16 cellular contexts compared by ENCODE assay signal in the genomic region with DNA sequence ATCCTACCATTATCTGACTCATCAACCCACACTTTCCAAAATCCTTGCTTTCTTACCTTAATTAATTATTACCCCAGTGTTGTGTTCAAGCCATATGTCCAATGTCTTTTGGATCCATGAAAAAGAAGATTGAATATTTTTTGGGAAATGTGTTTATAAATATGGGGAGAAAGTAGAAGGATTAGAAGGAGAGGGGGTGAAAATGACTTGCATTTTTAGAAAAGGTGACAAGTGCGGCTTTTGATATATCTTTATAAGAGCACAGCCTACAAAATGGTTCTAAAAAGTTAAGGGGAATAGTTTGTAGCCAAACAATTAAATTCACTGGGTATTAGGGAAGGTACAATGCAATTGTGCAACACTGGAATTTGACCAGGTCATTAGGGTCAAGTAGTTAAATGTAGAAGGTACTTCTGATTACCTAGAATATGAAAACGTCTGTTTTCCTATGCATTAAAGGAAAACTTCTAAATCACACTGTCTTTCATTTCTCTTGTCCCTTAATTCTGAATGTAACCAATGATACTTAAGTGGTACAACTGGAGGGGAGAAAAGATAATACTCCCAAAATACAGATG. TPM values are rescaled to one million over a fixed set of nuclear protein-coding genes. Genes with fewer than 3 reads are reported as not detected.
DNase-seq lines count a peak whose midpoint lies in the region; ATAC-seq and TF ChIP-seq lines count a peak whose summit lies in the region.
"Had no signal": no experiment of that assay in that cellular context is flagged by ENCODE, and none has a peak within 500 bp of the region (broad histone marks: within the 10 kb centered on the region; RNA-seq: fewer than 3 reads in every experiment).

No MANE protein-coding gene starts in this region.

- H3K4me3 Mint-ChIP-seq in T-helper 2 cell treated with Interferon-gamma antibody and Interleukin-4, amounts not matched to agents 5 μg/mL and 100 μg/mL, for 36 hours = peak overlapping the region; percentile 70
- H3K4me3 Mint-ChIP-seq in effector memory CD8-positive, alpha-beta T cell = peak overlapping the region in 1 of 2 donors; percentile 34
- H3K4me3 Mint-ChIP-seq: T-cell had no signal

- H2AFZ ChIP-seq in osteoblast (ENCODE audit: low read length) (no peak overlapping the region), OCI-LY7 (ENCODE audit: low read length) (no peak overlapping the region)

- H4K20me1 ChIP-seq in osteoblast (ENCODE audit: insufficient read depth, low read length) (no peaks in the 10 kb centered on the region), OCI-LY7 (ENCODE audit: insufficient read depth, low read length) (no peaks in the 10 kb centered on the region)

- H3K4me3 ChIP-seq in adipocyte (ENCODE audit: low read length) (no peak overlapping the region), osteoblast (ENCODE audit: insufficient read depth, low read length) (no peak overlapping the region), OCI-LY7 (ENCODE audit: low read depth, low read length, poor library complexity, severe bottlenecking) (no peak overlapping the region)
- H3K4me3 ChIP-seq: Peyer's patch, thyroid gland had no signal

- H3K9me3 ChIP-seq in adipocyte (ENCODE audit: control insufficient read depth, low read length) (no peaks in the 10 kb centered on the region), osteoblast (ENCODE audit: low read depth, low read length) (no peaks in the 10 kb centered on the region), OCI-LY7 (ENCODE audit: low read length) (no peaks in the 10 kb centered on the region)
- H3K9me3 ChIP-seq: Peyer's patch, thyroid gland had no signal

- ATAC-seq in HG03378 (IDR thresholded peaks at IDR 0.05; ENCODE audit: unreplicated experiment) (peak; percentile 8), GM21367 (IDR thresholded peaks at IDR 0.05; ENCODE audit: unreplicated experiment) (no peak)
- no peak for ATAC-seq in effector memory CD8-positive, alpha-beta T cell (replicated peaks)

- peaks cover 72% of the 10 kb centered on the region for H3K79me2 ChIP-seq in osteoblast (ENCODE audit: insufficient read depth, low read length)
- H3K79me2 ChIP-seq in OCI-LY7 (ENCODE audit: insufficient read depth, low read depth, low read length) = peaks cover 21% of the 10 kb centered on the region; the same call in 1 of the 2 replicates

- H3K27me3 Mint-ChIP-seq in T-helper 2 cell treated with Interferon-gamma antibody and Interleukin-4, amounts not matched to agents 5 μg/mL and 100 μg/mL, for 36 hours (ENCODE audit: low read depth) = no peaks in the 10 kb centered on the region
- no peaks in the 10 kb centered on the region for H3K27me3 Mint-ChIP-seq in effector memory CD8-positive, alpha-beta T cell
- H3K27me3 Mint-ChIP-seq: T-cell had no signal

- no peak for DNase-seq in T-helper 2 cell treated with Interferon-gamma antibody and Interleukin-4, amounts not matched to agents 5 μg/mL and 100 μg/mL, for 36 hours (ENCODE audit: low spot score)
- DNase-seq in T-helper 2 cell (no peak), adipocyte (ENCODE audit: low read depth) (no peak), osteoblast (ENCODE audit: insufficient read length, low spot score, missing footprints) (no peak), OCI-LY7 (ENCODE audit: low spot score) (no peak)
- DNase-seq in effector memory CD8-positive, alpha-beta T cell = no peak
- DNase-seq: activated CD4-positive, alpha-beta T cell treated with anti-CD3 and anti-CD28 coated beads for 4 hours; activated naive CD4-positive, alpha-beta T cell treated with anti-CD3 and anti-CD28 coated beads, Interleukin-2, amount 50 U/mL, for 16 hours; NCI-H1436 treated with DMSO at 0.1 percent for 48 hours; NCI-H446 treated with DMSO at 0.1 percent for 48 hours; Peyer's patch; stimulated activated CD4-positive, alpha-beta T cell treated with anti-CD3 and anti-CD28 coated beads, Interleukin-12 subunit alpha, Interleukin-12 subunit beta, amount 100 ng/mL, for 4 hours; T-cell; thyroid gland had no signal

- H3K36me3 ChIP-seq in adipocyte (ENCODE audit: control insufficient read depth, insufficient read depth, low read length, severe bottlenecking) (no peaks in the 10 kb centered on the region), osteoblast (ENCODE audit: insufficient read depth, low read length) (no peaks in the 10 kb centered on the region), OCI-LY7 (ENCODE audit: insufficient read depth, low read length) (peaks cover 11% of the 10 kb centered on the region)
- H3K36me3 ChIP-seq: Peyer's patch, thyroid gland had no signal

- TF ChIP-seq CTCF in osteoblast (IDR thresholded peaks at IDR 0.05; ENCODE audit: extremely low read depth, low read depth, low read length) (no peak), OCI-LY7 (conservative IDR thresholded peaks at IDR 0.05; ENCODE audit: low read length) (no peak)

- CTCF ChIA-PET in OCI-LY7 (lab: Charles Lee; ENCODE audit: unreplicated experiment) = no interaction called here

- H3K4me1 Mint-ChIP-seq in T-helper 2 cell treated with Interferon-gamma antibody and Interleukin-4, amounts not matched to agents 5 μg/mL and 100 μg/mL, for 36 hours (ENCODE audit: low read depth) = peaks cover 53% of the 10 kb centered on the region
- peaks cover 12 to 26% of the 10 kb centered on the region in 2 donors for H3K4me1 Mint-ChIP-seq in effector memory CD8-positive, alpha-beta T cell (ENCODE audit: low read depth in 2 of 2)

- H3K27me3 ChIP-seq in adipocyte (replicated peaks; ENCODE audit: control insufficient read depth, insufficient read depth, low read length) (no peaks in the 10 kb centered on the region), osteoblast (ENCODE audit: insufficient read depth, low read length) (no peaks in the 10 kb centered on the region)
- H3K27me3 ChIP-seq: Peyer's patch, thyroid gland had no signal

- peak overlapping the region; percentile 89 for H3K27ac Mint-ChIP-seq in T-helper 2 cell treated with Interferon-gamma antibody and Interleukin-4, amounts not matched to agents 5 μg/mL and 100 μg/mL, for 36 hours
- H3K27ac Mint-ChIP-seq in effector memory CD8-positive, alpha-beta T cell = no peak overlapping the region

- H3K9ac ChIP-seq in adipocyte (ENCODE audit: low read length) = peak overlapping the region; percentile 4

- POLR2A ChIA-PET in OCI-LY7 (lab: Charles Lee) = no interaction called here

- H3K27ac ChIP-seq in osteoblast (ENCODE audit: low read depth, low read length) (peak overlapping the region; percentile 85), OCI-LY7 (ENCODE audit: low read depth, low read length, poor library complexity, severe bottlenecking) (no peak overlapping the region)
- H3K27ac ChIP-seq: thyroid gland had no signal

- H3K4me1 ChIP-seq in adipocyte (ENCODE audit: control insufficient read depth, insufficient read depth, low read length) = peaks cover 49% of the 10 kb centered on the region
- peaks cover 52% of the 10 kb centered on the region for H3K4me1 ChIP-seq in osteoblast (ENCODE audit: insufficient read depth, low read length)
- H3K4me1 ChIP-seq in OCI-LY7 (ENCODE audit: insufficient read depth, low read length, poor library complexity, severe bottlenecking) = peaks cover 14% of the 10 kb centered on the region

- peaks cover 13% of the 10 kb centered on the region for H3K36me3 Mint-ChIP-seq in T-helper 2 cell treated with Interferon-gamma antibody and Interleukin-4, amounts not matched to agents 5 μg/mL and 100 μg/mL, for 36 hours (ENCODE audit: low read depth)
- H3K36me3 Mint-ChIP-seq in effector memory CD8-positive, alpha-beta T cell (ENCODE audit: insufficient read depth) = no peaks in the 10 kb centered on the region
- H3K36me3 Mint-ChIP-seq: T-cell had no signal

- H3K4me2 ChIP-seq in osteoblast (ENCODE audit: insufficient read depth, low read length) = peak overlapping the region; percentile 57
- no peak overlapping the region for H3K4me2 ChIP-seq in OCI-LY7 (ENCODE audit: low read length)

- H3K9me2 ChIP-seq in OCI-LY7 (ENCODE audit: insufficient read depth, low read length) = no peaks in the 10 kb centered on the region

- intact Hi-C loops in OCI-LY7 (cut with micrococcal nuclease; ENCODE audit: unreplicated experiment) = no loop called here

- BruUV-seq in OCI-LY7 (replicated peaks; lab: Mats Ljungman, UMichigan) = no TSS peak

- H3K9me3 Mint-ChIP-seq in T-helper 2 cell treated with Interferon-gamma antibody and Interleukin-4, amounts not matched to agents 5 μg/mL and 100 μg/mL, for 36 hours = peaks cover 19% of the 10 kb centered on the region
- H3K9me3 Mint-ChIP-seq in effector memory CD8-positive, alpha-beta T cell = no peaks in the 10 kb centered on the region
- H3K9me3 Mint-ChIP-seq: T-cell had no signal

RNA-seq across cellular contexts. Expression of a gene that starts 44.4 kb away (rescaled TPM):
- total RNA-seq in osteoblast = 24.6 and 26.5 TPM in 2 replicates
- total RNA-seq in OCI-LY7 (2014; rRNA removed; shearing (Covaris generic)) = 10.7 and 11.5 TPM in 2 replicates
- 53.2 and 54.5 TPM in 2 replicates for total RNA-seq in OCI-LY7 (2022)
